ENCODE assay signal across 1 cellular context in the genomic region with DNA sequence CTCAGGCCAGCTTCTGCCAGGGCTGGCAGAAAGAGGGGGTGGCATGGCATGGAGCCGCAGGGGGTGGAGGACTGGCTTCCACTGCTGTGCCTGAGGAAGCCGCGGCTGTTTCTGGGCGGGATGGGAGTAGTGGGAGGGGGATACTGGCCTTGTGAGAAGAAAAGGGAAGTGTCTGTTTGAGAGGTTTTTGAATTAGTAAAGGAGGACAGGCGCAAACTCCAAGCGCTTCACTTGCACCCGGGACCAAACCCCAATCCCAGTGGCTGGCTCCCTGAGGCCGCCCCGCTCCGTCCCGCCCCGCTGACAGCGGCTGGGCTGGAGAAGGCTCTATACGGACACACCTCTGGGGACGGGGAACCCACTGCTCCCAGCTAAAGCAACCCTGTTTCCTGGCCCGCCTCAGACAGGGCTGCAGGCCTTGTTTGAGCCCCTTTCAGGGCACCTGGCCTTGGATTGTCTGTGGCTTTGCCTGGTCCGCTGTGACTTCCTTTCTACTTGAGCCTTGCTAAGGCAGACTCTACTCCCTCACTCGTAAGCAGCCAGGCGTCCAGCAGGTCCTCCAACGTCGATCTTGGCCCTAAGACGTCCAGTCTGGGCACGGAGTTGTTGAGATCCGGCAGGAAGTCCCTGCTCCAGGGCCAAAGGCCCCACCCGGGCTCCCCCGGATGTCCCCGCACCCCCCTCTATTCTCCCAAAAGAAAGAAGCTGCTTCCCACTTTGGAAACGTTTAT.
TF ChIP-seq lines count a peak whose summit lies in the region.

No MANE protein-coding gene starts in this region.

TF ChIP-seq in GM12878, 131 proteins besides CTCF, POLR2A, EP300 and RAD21:
- TF ChIP-seq TCF7 (IDR thresholded peaks at IDR 0.05; ENCODE audit: borderline replicate concordance) (0 out of 2 replicates have a peak, but pooled peaks have one; percentile 2), SPI1 (IDR thresholded peaks at IDR 0.05; ENCODE audit: borderline replicate concordance, insufficient read depth, low read depth, low read length) (peak; percentile 50), ZNF217 (IDR thresholded peaks at IDR 0.05) (no peak), ELK1 (IDR thresholded peaks at IDR 0.05; ENCODE audit: low read depth, low read length) (0 out of 2 replicates have a peak, but pooled peaks have one; percentile 16), STAT1 (conservative IDR thresholded peaks at IDR 0.05) (no peak), TARDBP (IDR thresholded peaks at IDR 0.05; ENCODE audit: borderline replicate concordance) (no peak), HDAC2 (IDR thresholded peaks at IDR 0.05) (no peak), MTA3 (IDR thresholded peaks at IDR 0.05; ENCODE audit: borderline replicate concordance, low read length) (no peak)
- TF ChIP-seq, protein P1, sequence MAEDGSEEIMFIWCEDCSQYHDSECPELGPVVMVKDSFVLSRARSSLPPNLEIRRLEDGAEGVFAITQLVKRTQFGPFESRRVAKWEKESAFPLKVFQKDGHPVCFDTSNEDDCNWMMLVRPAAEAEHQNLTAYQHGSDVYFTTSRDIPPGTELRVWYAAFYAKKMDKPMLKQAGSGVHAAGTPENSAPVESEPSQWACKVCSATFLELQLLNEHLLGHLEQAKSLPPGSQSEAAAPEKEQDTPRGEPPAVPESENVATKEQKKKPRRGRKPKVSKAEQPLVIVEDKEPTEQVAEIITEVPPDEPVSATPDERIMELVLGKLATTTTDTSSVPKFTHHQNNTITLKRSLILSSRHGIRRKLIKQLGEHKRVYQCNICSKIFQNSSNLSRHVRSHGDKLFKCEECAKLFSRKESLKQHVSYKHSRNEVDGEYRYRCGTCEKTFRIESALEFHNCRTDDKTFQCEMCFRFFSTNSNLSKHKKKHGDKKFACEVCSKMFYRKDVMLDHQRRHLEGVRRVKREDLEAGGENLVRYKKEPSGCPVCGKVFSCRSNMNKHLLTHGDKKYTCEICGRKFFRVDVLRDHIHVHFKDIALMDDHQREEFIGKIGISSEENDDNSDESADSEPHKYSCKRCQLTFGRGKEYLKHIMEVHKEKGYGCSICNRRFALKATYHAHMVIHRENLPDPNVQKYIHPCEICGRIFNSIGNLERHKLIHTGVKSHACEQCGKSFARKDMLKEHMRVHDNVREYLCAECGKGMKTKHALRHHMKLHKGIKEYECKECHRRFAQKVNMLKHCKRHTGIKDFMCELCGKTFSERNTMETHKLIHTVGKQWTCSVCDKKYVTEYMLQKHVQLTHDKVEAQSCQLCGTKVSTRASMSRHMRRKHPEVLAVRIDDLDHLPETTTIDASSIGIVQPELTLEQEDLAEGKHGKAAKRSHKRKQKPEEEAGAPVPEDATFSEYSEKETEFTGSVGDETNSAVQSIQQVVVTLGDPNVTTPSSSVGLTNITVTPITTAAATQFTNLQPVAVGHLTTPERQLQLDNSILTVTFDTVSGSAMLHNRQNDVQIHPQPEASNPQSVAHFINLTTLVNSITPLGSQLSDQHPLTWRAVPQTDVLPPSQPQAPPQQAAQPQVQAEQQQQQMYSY (CRISPR knock-in tag; IDR thresholded peaks at IDR 0.05): no peak
TF ChIP-seq in GM12878: peak in this region for 3.
